In the genomic region with DNA sequence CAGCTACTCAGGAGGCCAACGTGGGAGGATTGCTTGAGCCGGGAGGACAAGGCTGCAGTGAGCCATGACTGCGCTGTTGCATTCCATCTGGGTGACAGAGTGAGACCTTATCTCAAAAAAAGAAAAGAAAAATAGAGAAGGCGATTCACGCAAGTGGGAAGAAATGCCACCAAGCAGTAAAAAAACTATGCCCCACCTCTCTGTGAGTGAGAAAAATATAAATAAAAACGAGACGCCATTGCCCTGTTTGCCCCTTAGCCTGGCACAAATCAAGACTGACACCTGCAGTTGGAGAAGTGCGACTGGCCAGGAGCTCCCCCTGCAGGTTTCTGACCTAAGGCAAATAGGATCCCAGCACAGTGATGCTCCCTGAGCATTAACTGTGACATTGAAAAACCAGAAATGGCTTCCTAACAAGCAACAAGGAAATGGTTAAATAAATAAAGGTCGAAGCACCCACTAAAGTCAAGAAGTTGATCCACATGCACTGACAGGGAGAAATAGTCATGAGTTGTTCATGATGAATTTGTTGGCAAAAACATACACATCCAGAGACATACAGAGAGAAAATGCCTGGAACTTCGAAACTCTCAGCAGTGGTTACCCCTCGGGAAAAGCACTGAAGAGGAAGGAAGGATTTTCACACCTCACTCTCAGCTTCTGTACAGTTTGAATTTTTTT, we compare ENCODE assay signal across 9 cellular contexts. TPM values are rescaled to one million over a fixed set of nuclear protein-coding genes. Genes with fewer than 3 reads are reported as not detected.
A peak's percentile ranks its signal among the peaks of the same experiment; 100 is the strongest.
DNase-seq lines count a peak whose midpoint lies in the region; ATAC-seq, FAIRE-seq and TF ChIP-seq lines count a peak whose summit lies in the region.
"Had no signal": no experiment of that assay in that cellular context is flagged by ENCODE, and none has a peak within 500 bp of the region (broad histone marks: within the 10 kb centered on the region; RNA-seq: fewer than 3 reads in every experiment).

No MANE protein-coding gene starts in this region.

- H3K27me3 Mint-ChIP-seq in stimulated activated naive CD8-positive, alpha-beta T cell treated with anti-CD3 and anti-CD28 coated beads, Interleukin-15, amount 100 ng/mL, for 72 hours: peaks cover 6% of the 10 kb centered on the region

- ATAC-seq in stimulated activated naive CD8-positive, alpha-beta T cell treated with anti-CD3 and anti-CD28 coated beads, Interleukin-15, amount 100 ng/mL, for 72 hours: peak; percentile 74

- FAIRE-seq in GM12892 (lab: Jason Lieb, UNC): peak; percentile 27

- peak; percentile 28 for TF ChIP-seq CTCF in fibroblast of villous mesenchyme (IDR thresholded peaks at IDR 0.05; ENCODE audit: insufficient read depth, low read depth, low read length)

- peak; percentile 0 for DNase-seq in AML-193 (lab: John Stamatoyannopoulos, UW)
- DNase-seq in GM12892 (ENCODE audit: insufficient read length): no peak
- DNase-seq in NCI-H69 (lab: John Stamatoyannopoulos, UW): peak; percentile 48
- no peak for DNase-seq in fibroblast of villous mesenchyme (ENCODE audit: low read depth)
- DNase-seq in stimulated activated naive CD8-positive, alpha-beta T cell treated with anti-CD3 and anti-CD28 coated beads, Interleukin-15, amount 100 ng/mL, for 72 hours: peak in 1 of 2 donors; percentile 22
- no peak for DNase-seq in putamen (ENCODE audit: low spot score)
- no peak for DNase-seq in GDM1 (lab: John Stamatoyannopoulos, UW)
- DNase-seq in islet precursor cell: no peak

- no peak for TF ChIP-seq POLR2A in GM12892 (IDR thresholded peaks at IDR 0.05; ENCODE audit: low read depth, low read length)

- H3K4me1 Mint-ChIP-seq in stimulated activated naive CD8-positive, alpha-beta T cell treated with anti-CD3 and anti-CD28 coated beads, Interleukin-15, amount 100 ng/mL, for 72 hours: no peaks in the 10 kb centered on the region
- H3K4me1 Mint-ChIP-seq: central memory CD8-positive, alpha-beta T cell had no signal

- H3K9me3 Mint-ChIP-seq in stimulated activated naive CD8-positive, alpha-beta T cell treated with anti-CD3 and anti-CD28 coated beads, Interleukin-15, amount 100 ng/mL, for 72 hours: no peaks in the 10 kb centered on the region
- H3K9me3 Mint-ChIP-seq: central memory CD8-positive, alpha-beta T cell had no signal

- no peak overlapping the region for H3K4me3 Mint-ChIP-seq in stimulated activated naive CD8-positive, alpha-beta T cell treated with anti-CD3 and anti-CD28 coated beads, Interleukin-15, amount 100 ng/mL, for 72 hours
- H3K4me3 Mint-ChIP-seq: central memory CD8-positive, alpha-beta T cell had no signal

- H3K4me3 ChIP-seq in fibroblast of villous mesenchyme (ENCODE audit: low read depth, low read length): no peak overlapping the region

- H3K27ac Mint-ChIP-seq in stimulated activated naive CD8-positive, alpha-beta T cell treated with anti-CD3 and anti-CD28 coated beads, Interleukin-15, amount 100 ng/mL, for 72 hours: no peak overlapping the region

RNA-seq across cellular contexts. Expression of a gene that starts 21.1 kb away (rescaled TPM):
- polyA plus RNA-seq in GM12892 (2012; ENCODE audit: missing spikeins): not detected
- total RNA-seq in fibroblast of villous mesenchyme: not detected in 2 replicates

Comparison
In these comparisons a context has a peak if more than half of its experiments do, and no peak if none do; other contexts are left out.
1. DNase-seq: peak in AML-193 (2 of 2) and NCI-H69 (single experiment); none in GM12892 (single experiment), fibroblast of villous mesenchyme (single experiment), putamen (single experiment), GDM1 (single experiment) and islet precursor cell (single experiment).